In genomic region chr5:3100921-3101551, GRCh38 we compare ENCODE assay signal across 17 cellular contexts.
"Had no signal": no experiment of that assay in that cellular context is flagged by ENCODE, and none has a peak within 500 bp of the region (broad histone marks: within the 10 kb centered on the region; RNA-seq: fewer than 3 reads in every experiment).

No MANE protein-coding gene starts in this region.

- H3K4me3 Mint-ChIP-seq: activated T-helper 1 cell treated with anti-CD3 and anti-CD28 coated beads, Interleukin-12 subunit alpha, Interleukin-12 subunit beta, Interleukin-2, Interleukin-4 antibody, amounts not matched to agents 30 ng/mL and 10 ng/mL and 1 ng/mL, durations not matched to agents 14 hours and 24 hours and 36 hours had no signal

- DNase-seq: activated CD4-positive, alpha-beta T cell treated with anti-CD3 and anti-CD28 coated beads for 1 hour; activated CD4-positive, alpha-beta T cell treated with anti-CD3 and anti-CD28 coated beads, Interleukin-2, amount 50 U/mL, for 4 hours; activated gamma-delta T cell treated with Interleukin-2 at 50 U/mL for 16 hours; effector CD4-positive, alpha-beta T cell; esophagus squamous epithelium; left lung; ovary; psoas muscle; right cardiac atrium; stimulated activated CD4-positive, alpha-beta T cell treated with anti-CD3 and anti-CD28 coated beads, Interleukin-15, amount 100 ng/mL, for 24 hours; stimulated activated CD4-positive, alpha-beta T cell treated with anti-CD3 and anti-CD28 coated beads, Interleukin-4, amount 100 ng/mL, for 1 hour; T-helper 2 cell; thyroid gland had no signal

- H3K9me3 ChIP-seq: esophagus squamous epithelium, left lung, ovary, psoas muscle, thyroid gland had no signal

- H3K4me3 ChIP-seq: esophagus squamous epithelium, left lung, ovary, psoas muscle, skin epidermis, thyroid gland had no signal

- H3K27ac Mint-ChIP-seq: activated naive CD4-positive, alpha-beta T cell treated with anti-CD3 and anti-CD28 coated beads, Interleukin-2, amount 50 U/mL, for 72 hours; activated T-helper 1 cell treated with anti-CD3 and anti-CD28 coated beads, Interleukin-12 subunit alpha, Interleukin-12 subunit beta, Interleukin-2, Interleukin-4 antibody, amounts not matched to agents 30 ng/mL and 10 ng/mL and 1 ng/mL, durations not matched to agents 14 hours and 24 hours and 36 hours had no signal

- H3K4me1 ChIP-seq: esophagus squamous epithelium, left lung, psoas muscle, thyroid gland had no signal

- H3K27me3 ChIP-seq: ovary, thyroid gland had no signal

- ATAC-seq: activated naive CD4-positive, alpha-beta T cell treated with anti-CD3 and anti-CD28 coated beads, Interleukin-2, amount 50 U/mL, for 72 hours; left lung; psoas muscle had no signal

- H3K27ac ChIP-seq: esophagus squamous epithelium, left lung, ovary, psoas muscle, thyroid gland, VCaP had no signal

- H3K36me3 ChIP-seq: esophagus squamous epithelium, left lung, ovary, thyroid gland had no signal
